ENCODE assay signal across 7 cellular contexts in the genomic region with DNA sequence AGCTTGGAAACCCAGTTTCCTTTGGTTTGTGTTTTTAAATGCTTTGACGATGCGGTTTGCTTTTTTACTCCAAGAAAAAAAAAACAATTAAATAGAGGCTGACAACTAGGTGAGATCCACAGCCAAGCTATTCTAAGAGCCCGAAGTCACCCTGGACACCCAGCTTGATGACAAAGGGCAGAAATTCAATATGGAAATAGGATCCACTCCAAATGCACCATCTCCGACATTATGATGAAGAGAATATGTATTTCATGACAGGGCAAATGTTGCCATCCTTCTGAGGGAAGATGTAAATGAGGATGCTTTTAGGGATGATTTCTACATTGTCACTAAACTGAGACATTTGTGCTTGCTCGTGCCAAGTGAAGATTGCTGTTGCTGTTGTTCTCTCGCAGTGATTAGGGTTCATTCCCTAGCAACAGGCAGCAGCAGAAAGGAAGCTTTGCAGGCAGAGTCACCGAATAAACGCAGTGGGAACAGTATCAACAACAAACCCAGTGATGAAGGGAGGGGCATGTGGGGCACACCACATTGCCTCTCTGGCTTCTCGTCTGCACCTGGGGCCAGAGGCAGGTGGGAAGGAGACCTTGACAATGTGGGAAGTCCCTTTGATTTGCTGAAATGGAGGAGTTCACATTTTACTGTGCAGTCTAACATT.
DNase-seq lines count a peak whose midpoint lies in the region; ATAC-seq and TF ChIP-seq lines count a peak whose summit lies in the region.
"Not testable (repeated sequence)": the region's sequence is repeated elsewhere in the genome, so short reads cannot be mapped to it uniquely, and the experiment has no call there.

No MANE protein-coding gene starts in this region.

- H3K4me3 ChIP-seq in GM23338; SU-DHL-6 (ENCODE audit: insufficient read depth, low read length, poor library complexity, severe bottlenecking); heart left ventricle; mesenchymal stem cell (ENCODE audit: insufficient read depth in 1 of 2, low read depth in 1 of 2, low read length in 2 of 2): not testable (repeated sequence)

- not testable (repeated sequence) for H3K36me3 ChIP-seq in GM23338 (ENCODE audit: insufficient read depth); SU-DHL-6 (ENCODE audit: low read length); heart left ventricle; mesenchymal stem cell (ENCODE audit: control insufficient read depth in 1 of 2, insufficient read depth in 2 of 2, low read depth in 1 of 2, low read length in 2 of 2)

- H3K27me3 Mint-ChIP-seq in GM23338 (ENCODE audit: insufficient read depth, low read depth, poor library complexity); activated CD8-positive, alpha-beta T cell treated with anti-CD3 and anti-CD28 coated beads, Interleukin-2, amount 10 ng/mL, durations not matched to agents 7 days and 5 days (ENCODE audit: low read depth); activated naive CD8-positive, alpha-beta T cell treated with anti-CD3 and anti-CD28 coated beads, Interleukin-2, amount 50 U/mL, for 24 hours: not testable (repeated sequence)

- H3K4ac ChIP-seq in mesenchymal stem cell (ENCODE audit: low read depth in 1 of 2, low read length in 2 of 2), result not testable (repeated sequence)

- not testable (repeated sequence) for H3K4me2 ChIP-seq in GM23338; mesenchymal stem cell (ENCODE audit: low read length, poor library complexity, severe bottlenecking)
- peak overlapping the region; percentile 24 for H3K4me2 ChIP-seq in SU-DHL-6 (ENCODE audit: low read depth, low read length, poor library complexity, severe bottlenecking)

- H3K79me2 ChIP-seq in GM23338 (replicated peaks; ENCODE audit: insufficient read depth); SU-DHL-6 (ENCODE audit: insufficient read depth, low read length): not testable (repeated sequence)

- not testable (repeated sequence) for H2BK5ac ChIP-seq in mesenchymal stem cell (ENCODE audit: low read depth, low read length, poor library complexity, severe bottlenecking)

- H2AK5ac ChIP-seq in mesenchymal stem cell (ENCODE audit: low read length, severe bottlenecking), result not testable (repeated sequence)

- H3K14ac ChIP-seq in mesenchymal stem cell (ENCODE audit: low read length in 2 of 2), result not testable (repeated sequence)

- POLR2A ChIA-PET in activated CD8-positive, alpha-beta T cell treated with anti-CD3 and anti-CD28 coated beads, Interleukin-2, amount 10 ng/mL, durations not matched to agents 7 days and 5 days (lab: Charles Lee), result not testable (repeated sequence)

- H3K9me3 Mint-ChIP-seq in GM23338; activated CD8-positive, alpha-beta T cell treated with anti-CD3 and anti-CD28 coated beads, Interleukin-2, amount 10 ng/mL, durations not matched to agents 7 days and 5 days (ENCODE audit: insufficient read depth); activated naive CD8-positive, alpha-beta T cell treated with anti-CD3 and anti-CD28 coated beads, Interleukin-2, amount 50 U/mL, for 24 hours: not testable (repeated sequence)

- not testable (repeated sequence) for H3F3A ChIP-seq in GM23338 (replicated peaks; ENCODE audit: low read depth)
- H3F3A ChIP-seq in SU-DHL-6 (ENCODE audit: insufficient read depth), result peaks cover 11% of the 10 kb centered on the region; the same call in 1 of the 2 replicates

- 20 to 40% (median 32%) methylated on average over 2 to 6 of the region's 9 CpGs for WGBS in heart left ventricle, 4 donors
- WGBS in mesenchymal stem cell, result no CpG with 5 or more reads among the region's 9 CpGs

- CTCF ChIA-PET in activated CD8-positive, alpha-beta T cell treated with anti-CD3 and anti-CD28 coated beads, Interleukin-2, amount 10 ng/mL, durations not matched to agents 7 days and 5 days (lab: Charles Lee), result not testable (repeated sequence)

- not testable (repeated sequence) for H3K4me1 ChIP-seq in GM23338 (ENCODE audit: insufficient read depth); mesenchymal stem cell (ENCODE audit: control insufficient read depth, insufficient read depth, low read depth, low read length)
- peaks cover 0 to 11% (median 0%) of the 10 kb centered on the region in 12 donors for H3K4me1 ChIP-seq in heart left ventricle

- DNase-seq in GM23338 (ENCODE audit: low spot score); activated CD8-positive, alpha-beta T cell treated with anti-CD3 and anti-CD28 coated beads, Interleukin-2, amount 10 ng/mL, durations not matched to agents 7 days and 5 days; activated naive CD8-positive, alpha-beta T cell treated with anti-CD3 and anti-CD28 coated beads, Interleukin-2, amount 50 U/mL, for 24 hours; heart left ventricle; mesenchymal stem cell; sciatic nerve (ENCODE audit: low spot score): not testable (repeated sequence)

- not testable (repeated sequence) for H2AFZ ChIP-seq in GM23338; SU-DHL-6 (ENCODE audit: low read depth, low read length, severe bottlenecking); mesenchymal stem cell (ENCODE audit: low read depth, low read length)

- H4K8ac ChIP-seq in mesenchymal stem cell (ENCODE audit: low read length), result not testable (repeated sequence)

- not testable (repeated sequence) for H3K23ac ChIP-seq in mesenchymal stem cell (ENCODE audit: low read length in 2 of 2)

- H3K4me1 Mint-ChIP-seq in GM23338, result not testable (repeated sequence)
- H3K4me1 Mint-ChIP-seq in activated CD8-positive, alpha-beta T cell treated with anti-CD3 and anti-CD28 coated beads, Interleukin-2, amount 10 ng/mL, durations not matched to agents 7 days and 5 days (ENCODE audit: low read depth), result peaks cover 15% of the 10 kb centered on the region
- peaks cover 27% of the 10 kb centered on the region for H3K4me1 Mint-ChIP-seq in activated naive CD8-positive, alpha-beta T cell treated with anti-CD3 and anti-CD28 coated beads, Interleukin-2, amount 50 U/mL, for 24 hours

- not testable (repeated sequence) for H3K79me1 ChIP-seq in mesenchymal stem cell (replicated peaks; ENCODE audit: low read length, poor library complexity, severe bottlenecking)

- ATAC-seq in GM23338 (peak; percentile 31; the same call in 2 of the 3 replicates), heart left ventricle (peak; percentile 72 to 85 (median 72)), sciatic nerve (peak; percentile 53)
- ATAC-seq in activated CD8-positive, alpha-beta T cell treated with anti-CD3 and anti-CD28 coated beads, Interleukin-2, amount 10 ng/mL, durations not matched to agents 7 days and 5 days, result peak; percentile 56
- ATAC-seq in activated naive CD8-positive, alpha-beta T cell treated with anti-CD3 and anti-CD28 coated beads, Interleukin-2, amount 50 U/mL, for 24 hours, result not testable (repeated sequence)

- not testable (repeated sequence) for H2BK15ac ChIP-seq in mesenchymal stem cell (ENCODE audit: low read depth, poor library complexity, severe bottlenecking)

- H2BK12ac ChIP-seq in mesenchymal stem cell (ENCODE audit: low read length in 2 of 2), result not testable (repeated sequence)

- H3K27ac ChIP-seq in GM23338 (ENCODE audit: low read depth); heart left ventricle; mesenchymal stem cell (ENCODE audit: low read length, poor library complexity, severe bottlenecking): not testable (repeated sequence)
- peak overlapping the region; percentile 94 for H3K27ac ChIP-seq in SU-DHL-6 (ENCODE audit: low read depth, low read length)

- not testable (repeated sequence) for H3K18ac ChIP-seq in mesenchymal stem cell (ENCODE audit: low read depth in 1 of 2, low read length in 2 of 2)

- not testable (repeated sequence) for TF ChIP-seq POLR2A in heart left ventricle (IDR thresholded peaks at IDR 0.05)

- H2BK120ac ChIP-seq in mesenchymal stem cell (ENCODE audit: low read depth, low read length), result not testable (repeated sequence)

- not testable (repeated sequence) for H3K9ac ChIP-seq in SU-DHL-6 (ENCODE audit: low read length)
- peak overlapping the region; percentile 72 for H3K9ac ChIP-seq in mesenchymal stem cell (ENCODE audit: low read length)

- H3K9me2 ChIP-seq in GM23338 (ENCODE audit: insufficient read depth); SU-DHL-6 (replicated peaks; ENCODE audit: insufficient read depth, low read length): not testable (repeated sequence)

- H4K91ac ChIP-seq in mesenchymal stem cell (ENCODE audit: low read length), result not testable (repeated sequence)

- H3K27me3 ChIP-seq in GM23338 (ENCODE audit: insufficient read depth); SU-DHL-6 (ENCODE audit: low read length); heart left ventricle; mesenchymal stem cell (ENCODE audit: control insufficient read depth in 1 of 2, insufficient read depth in 1 of 2, low read length in 2 of 2): not testable (repeated sequence)

- intact Hi-C loops in heart left ventricle (cut with DNase I); sciatic nerve (cut with DNase I): not testable (repeated sequence)

- not testable (repeated sequence) for H3K27ac Mint-ChIP-seq in GM23338
- peak overlapping the region; percentile 46 for H3K27ac Mint-ChIP-seq in activated CD8-positive, alpha-beta T cell treated with anti-CD3 and anti-CD28 coated beads, Interleukin-2, amount 10 ng/mL, durations not matched to agents 7 days and 5 days
- H3K27ac Mint-ChIP-seq in activated naive CD8-positive, alpha-beta T cell treated with anti-CD3 and anti-CD28 coated beads, Interleukin-2, amount 50 U/mL, for 24 hours, result peak overlapping the region; percentile 100

- H3K4me3 Mint-ChIP-seq in GM23338; activated CD8-positive, alpha-beta T cell treated with anti-CD3 and anti-CD28 coated beads, Interleukin-2, amount 10 ng/mL, durations not matched to agents 7 days and 5 days; activated naive CD8-positive, alpha-beta T cell treated with anti-CD3 and anti-CD28 coated beads, Interleukin-2, amount 50 U/mL, for 24 hours: not testable (repeated sequence)

- TF ChIP-seq CTCF in GM23338 (conservative IDR thresholded peaks at IDR 0.05; ENCODE audit: low read depth in 2 of 2); SU-DHL-6 (IDR thresholded peaks at IDR 0.05; ENCODE audit: insufficient read depth, low read length, poor library complexity, severe bottlenecking); heart left ventricle (IDR thresholded peaks at IDR 0.05): not testable (repeated sequence)

- H4K20me1 ChIP-seq in GM23338 (replicated peaks; ENCODE audit: insufficient read depth); SU-DHL-6 (ENCODE audit: low read depth, low read length): not testable (repeated sequence)

- not testable (repeated sequence) for H3K9me3 ChIP-seq in SU-DHL-6 (ENCODE audit: insufficient read depth, low read length); heart left ventricle; mesenchymal stem cell (ENCODE audit: control insufficient read depth, low read length)

- not testable (repeated sequence) for H3K36me3 Mint-ChIP-seq in GM23338 (ENCODE audit: low read depth); activated CD8-positive, alpha-beta T cell treated with anti-CD3 and anti-CD28 coated beads, Interleukin-2, amount 10 ng/mL, durations not matched to agents 7 days and 5 days (ENCODE audit: low read depth); activated naive CD8-positive, alpha-beta T cell treated with anti-CD3 and anti-CD28 coated beads, Interleukin-2, amount 50 U/mL, for 24 hours (ENCODE audit: low read depth)
